ENCODE assay signal across 8 cellular contexts in the genomic region with DNA sequence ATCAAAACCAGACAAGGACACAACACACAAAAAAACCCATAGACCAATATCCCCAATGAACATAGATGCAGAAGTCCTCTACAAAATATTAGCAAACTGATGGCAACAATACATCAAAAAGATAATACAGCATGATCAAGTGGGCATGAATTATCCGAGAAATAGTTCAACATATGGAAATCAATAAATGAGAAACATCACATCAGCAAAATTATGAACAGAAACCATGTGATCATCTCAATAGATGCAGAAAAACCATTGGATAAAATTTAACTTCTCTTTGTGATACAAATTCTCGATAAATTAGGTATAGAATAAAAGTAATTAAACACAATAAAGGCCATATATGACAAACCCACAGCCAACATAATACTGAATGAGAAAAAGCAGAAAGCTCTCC.
"Had no signal": no experiment of that assay in that cellular context is flagged by ENCODE, and none has a peak within 500 bp of the region (broad histone marks: within the 10 kb centered on the region; RNA-seq: fewer than 3 reads in every experiment).

No MANE protein-coding gene starts in this region.

- H3K27ac Mint-ChIP-seq: H9 had no signal

- H3K4me2 ChIP-seq: KMS-11 had no signal

- H3K27ac ChIP-seq: GM23248, KMS-11 had no signal

- FAIRE-seq: HTR-8/SVneo had no signal

- DNase-seq: GM23248, GOT3, H9, HCEC 1CT, Karpas-422, KBM-7 had no signal

- H3K4me3 ChIP-seq: GM23248 had no signal

- H2AFZ ChIP-seq: GM23248 had no signal

- H3K4me3 Mint-ChIP-seq: H9 had no signal

- H3K4me1 Mint-ChIP-seq: H9 had no signal

- H3K9ac ChIP-seq: GM23248, KMS-11 had no signal
